ENCODE assay signal across 32 cellular contexts in the genomic region with DNA sequence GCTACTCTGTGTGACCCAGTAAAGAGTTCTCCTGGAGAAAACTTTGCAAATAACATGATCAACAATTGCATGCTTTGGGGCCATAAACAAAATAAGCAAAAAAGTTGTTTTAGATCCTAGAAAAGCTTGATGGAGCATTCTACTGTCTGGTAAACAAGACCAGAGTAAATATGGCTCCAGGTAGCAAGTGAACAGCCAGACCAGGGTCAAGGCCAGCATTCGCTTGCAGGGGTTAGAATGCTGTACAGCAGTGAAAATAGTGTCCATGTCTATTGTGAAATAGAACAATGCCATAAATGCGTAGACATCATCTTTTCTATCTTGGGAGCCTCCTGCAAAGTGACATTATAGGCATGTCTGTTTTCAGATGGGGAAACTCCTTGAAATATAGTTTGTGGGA.
"Had no signal": no experiment of that assay in that cellular context is flagged by ENCODE, and none has a peak within 500 bp of the region (broad histone marks: within the 10 kb centered on the region; RNA-seq: fewer than 3 reads in every experiment).

No MANE protein-coding gene starts in this region.

- H3K36me3 ChIP-seq: adrenal gland, ascending aorta, brain microvascular endothelial cell, breast epithelium, cardiac muscle cell had no signal

- H3K27me3 ChIP-seq: adrenal gland, ascending aorta, body of pancreas, brain microvascular endothelial cell, breast epithelium, cardiac muscle cell had no signal

- DNase-seq: activated effector memory CD4-positive, alpha-beta T cell treated with anti-CD3 and anti-CD28 coated beads, Interleukin-2, amount 50 U/mL, for 16 hours; activated effector memory CD4-positive, alpha-beta T cell treated with Interleukin-2 at 50 U/mL for 16 hours; activated gamma-delta T cell; activated gamma-delta T cell treated with Interleukin-2 at 50 U/mL for 16 hours; activated naive CD4-positive, alpha-beta T cell; activated naive CD4-positive, alpha-beta T cell treated with anti-CD3 and anti-CD28 coated beads for 36 hours; activated naive CD4-positive, alpha-beta T cell treated with anti-CD3 and anti-CD28 coated beads, Interleukin-2, amount 10 ng/mL, durations not matched to agents 7 days and 5 days; activated naive CD4-positive, alpha-beta T cell treated with anti-CD3 and anti-CD28 coated beads, Interleukin-2, amount 50 U/mL, for 16 hours; activated naive CD4-positive, alpha-beta T cell treated with Interleukin-2 at 50 U/mL for 16 hours; activated naive CD8-positive, alpha-beta T cell treated with anti-CD3 and anti-CD28 coated beads for 36 hours; activated naive CD8-positive, alpha-beta T cell treated with anti-CD3 and anti-CD28 coated beads, Interleukin-2, amount 10 ng/mL, durations not matched to agents 7 days and 5 days; activated naive CD8-positive, alpha-beta T cell treated with anti-CD3 and anti-CD28 coated beads, Interleukin-2, amount 50 U/mL, for 24 hours; activated T-cell treated with anti-CD3 and anti-CD28 coated beads, Interleukin-2, amount 50 U/mL, for 4 hours; activated T-cell treated with anti-CD3 and anti-CD28 coated beads, Interleukin-2, amount 50 U/mL, for 48 hours; activated T-cell treated with anti-CD3 and anti-CD28 coated beads, Interleukin-2, amount 50 U/mL, for 72 hours; adrenal gland; amniotic stem cell; amygdala; anterior cingulate cortex; aorta; body of pancreas; brain microvascular endothelial cell; caudate nucleus; central memory CD4-positive, alpha-beta T cell; cerebellar nuclear complex had no signal

- H3K4me1 ChIP-seq: adrenal gland, ascending aorta, body of pancreas, breast epithelium had no signal

- H3K4me3 ChIP-seq: adrenal gland, ascending aorta, body of pancreas, breast epithelium, cardiac muscle cell had no signal

- FAIRE-seq: astrocyte, bronchial epithelial cell had no signal

- H3K27ac ChIP-seq: adrenal gland, ascending aorta, body of pancreas, brain microvascular endothelial cell, breast epithelium, cardiac muscle cell had no signal

- ATAC-seq: activated naive CD4-positive, alpha-beta T cell treated with anti-CD3 and anti-CD28 coated beads, Interleukin-2, amount 50 U/mL, for 72 hours; activated naive CD8-positive, alpha-beta T cell treated with anti-CD3 and anti-CD28 coated beads, Interleukin-2, amount 50 U/mL, for 24 hours; activated T-cell treated with anti-CD3 and anti-CD28 coated beads, Interleukin-2, amount 50 U/mL, for 4 hours; activated T-cell treated with anti-CD3 and anti-CD28 coated beads, Interleukin-2, amount 50 U/mL, for 72 hours; activated T-helper 17 cell treated with anti-CD3 and anti-CD28 coated beads, Interleukin-2, amount 50 U/mL, for 72 hours; body of pancreas had no signal

- H3K9me3 ChIP-seq: adrenal gland, ascending aorta, body of pancreas, breast epithelium had no signal
